In genomic region chr9:78235296-78235770, GRCh38 we compare ENCODE assay signal across 8 cellular contexts. TPM values are rescaled to one million over a fixed set of nuclear protein-coding genes. Genes with fewer than 3 reads are reported as not detected.
DNase-seq lines count a peak whose midpoint lies in the region; ATAC-seq and TF ChIP-seq lines count a peak whose summit lies in the region.

No MANE protein-coding gene starts in this region.

- H3K4me1 ChIP-seq in NT2/D1 (ENCODE audit: insufficient read depth, insufficient read length) (no peaks in the 10 kb centered on the region), mucosa of descending colon (ENCODE audit: low read depth) (peaks cover 4% of the 10 kb centered on the region)

- H3K27me3 ChIP-seq in NT2/D1 (ENCODE audit: insufficient read depth, insufficient read length): no peaks in the 10 kb centered on the region

- H3K9ac ChIP-seq in NT2/D1 (ENCODE audit: insufficient read length, low read depth): peak overlapping the region; percentile 94

- intact Hi-C loops in mucosa of descending colon (cut with DNase I, micrococcal nuclease): no loop called here

- H3K9me3 Mint-ChIP-seq in effector memory CD8-positive, alpha-beta T cell: no peaks in the 10 kb centered on the region

- DNase-seq in Daoy (ENCODE audit: low read depth) (peak; percentile 18), NT2/D1 (ENCODE audit: low read depth, low spot score) (no peak), mucosa of descending colon (no peak), SKM-1 treated with dmso at 0.1 percent for 144 hours (lab: John Stamatoyannopoulos, UW; ENCODE audit: unreplicated experiment) (no peak), NCI-H1048 (lab: John Stamatoyannopoulos, UW) (no peak)
- no peak for DNase-seq in effector memory CD8-positive, alpha-beta T cell

- peaks cover 30 to 40% of the 10 kb centered on the region in 2 donors for H3K4me1 Mint-ChIP-seq in effector memory CD8-positive, alpha-beta T cell (ENCODE audit: low read depth in 2 of 2)

- H3K27me3 Mint-ChIP-seq in effector memory CD8-positive, alpha-beta T cell: no peaks in the 10 kb centered on the region

- peak overlapping the region; percentile 88 for H3K4me3 ChIP-seq in NT2/D1 (ENCODE audit: insufficient read length, low read depth)
- peak overlapping the region; percentile 63 for H3K4me3 ChIP-seq in mucosa of descending colon

- peak overlapping the region in 1 of 2 donors; percentile 94 for H3K4me3 Mint-ChIP-seq in effector memory CD8-positive, alpha-beta T cell

- peaks cover 9% of the 10 kb centered on the region for H3K36me3 Mint-ChIP-seq in effector memory CD8-positive, alpha-beta T cell (ENCODE audit: insufficient read depth)

- ATAC-seq in effector memory CD8-positive, alpha-beta T cell (replicated peaks): no peak
- ATAC-seq in mucosa of descending colon: peak; percentile 1
- ATAC-seq in GM21528 (IDR thresholded peaks at IDR 0.05; ENCODE audit: low FRiP score, unreplicated experiment): no peak
- no peak for ATAC-seq in GM18517 (IDR thresholded peaks at IDR 0.05; ENCODE audit: unreplicated experiment)

- H3K9me3 ChIP-seq in NT2/D1 (ENCODE audit: insufficient read depth, low read length) (no peaks in the 10 kb centered on the region), mucosa of descending colon (no peaks in the 10 kb centered on the region)

- H3K36me3 ChIP-seq in NT2/D1 (ENCODE audit: insufficient read depth, insufficient read length, low read length): peaks cover 20% of the 10 kb centered on the region
- H3K36me3 ChIP-seq in mucosa of descending colon (ENCODE audit: low read depth): no peaks in the 10 kb centered on the region

- TF ChIP-seq CTCF in mucosa of descending colon (IDR thresholded peaks at IDR 0.05): no peak

- H3K27ac Mint-ChIP-seq in effector memory CD8-positive, alpha-beta T cell: peak overlapping the region; percentile 94 to 96

RNA-seq across cellular contexts. Expression of gene CEP78, which starts 0.5 kb away (rescaled TPM):
- total RNA-seq in Daoy (2014; rRNA removed; shearing (Covaris generic)): 47.8 and 52.4 TPM in 2 replicates
- 10 to 100 TPM in 2 of 3 donors, 1 to 10 TPM in 1; 5.7 to 15.6 (median 11.2) TPM for total RNA-seq in mucosa of descending colon
